In genomic region chr10:128268015-128268722, GRCh38 we compare ENCODE assay signal across 9 cellular contexts.
DNase-seq lines count a peak whose midpoint lies in the region; ATAC-seq, FAIRE-seq and TF ChIP-seq lines count a peak whose summit lies in the region.
"Had no signal": no experiment of that assay in that cellular context is flagged by ENCODE, and none has a peak within 500 bp of the region (broad histone marks: within the 10 kb centered on the region; RNA-seq: fewer than 3 reads in every experiment).

No MANE protein-coding gene starts in this region.

- no peaks in the 10 kb centered on the region for H3K9me3 Mint-ChIP-seq in CD8-positive, alpha-beta memory T cell

- no peak overlapping the region for H2AFZ ChIP-seq in OCI-LY1 (ENCODE audit: low read length)

- no peak overlapping the region for H3K4me2 ChIP-seq in OCI-LY1 (ENCODE audit: low read length)

- peaks cover 0 to 5% (median 0%) of the 10 kb centered on the region in 3 donors for H3K36me3 Mint-ChIP-seq in CD8-positive, alpha-beta memory T cell

- H3K79me2 ChIP-seq in OCI-LY1 (ENCODE audit: insufficient read depth, low read length) = no peaks in the 10 kb centered on the region

- ATAC-seq in foreskin keratinocyte = peak; percentile 71
- ATAC-seq in HG03457 (IDR thresholded peaks at IDR 0.05; ENCODE audit: unreplicated experiment) = no peak
- ATAC-seq in HG03095 (IDR thresholded peaks at IDR 0.05; ENCODE audit: unreplicated experiment) = no peak
- ATAC-seq: body of pancreas had no signal

- peaks cover 0 to 4% (median 0%) of the 10 kb centered on the region in 3 donors for H3K4me1 Mint-ChIP-seq in CD8-positive, alpha-beta memory T cell

- no peak overlapping the region for H3K9ac ChIP-seq in OCI-LY1 (ENCODE audit: low read length)

- POLR2A ChIA-PET in CD8-positive, alpha-beta memory T cell (lab: Charles Lee) = no interaction called here

- H4K20me1 ChIP-seq in OCI-LY1 (ENCODE audit: insufficient read depth, low read length) = no peaks in the 10 kb centered on the region

- FAIRE-seq in small intestine (lab: Jason Lieb, UNC) = no peak

- H3K36me3 ChIP-seq in OCI-LY1 (ENCODE audit: insufficient read depth, low read length) (no peaks in the 10 kb centered on the region), small intestine (ENCODE audit: control insufficient read depth in 2 of 2, insufficient read depth in 2 of 2, low read length in 2 of 2) (no peaks in the 10 kb centered on the region)
- no peaks in the 10 kb centered on the region for H3K36me3 ChIP-seq in CD8-positive, alpha-beta memory T cell (ENCODE audit: insufficient read depth, low read length)

- no peak overlapping the region for H3K27ac Mint-ChIP-seq in CD8-positive, alpha-beta memory T cell

- in situ Hi-C loops in GM13977 (cut with MboI; ENCODE audit: low pct_unique_long_range_greater_than_20kb, low sequenced_read_pairs, unreplicated experiment) = no loop called here

- H3K9me3 ChIP-seq in OCI-LY1 (ENCODE audit: low read length) (no peaks in the 10 kb centered on the region), small intestine (ENCODE audit: control insufficient read depth, low read depth) (no peaks in the 10 kb centered on the region)
- H3K9me3 ChIP-seq in CD8-positive, alpha-beta memory T cell (ENCODE audit: low read length) = no peaks in the 10 kb centered on the region
- H3K9me3 ChIP-seq: body of pancreas had no signal

- H3K4me3 Mint-ChIP-seq in CD8-positive, alpha-beta memory T cell = no peak overlapping the region

- peak; percentile 28 for TF ChIP-seq CTCF in AG10803 (conservative IDR thresholded peaks at IDR 0.05; ENCODE audit: low read length)
- TF ChIP-seq CTCF in GM13977 (IDR thresholded peaks at IDR 0.05; ENCODE audit: extremely low read depth, insufficient read depth, missing control alignments) = peak; percentile 62
- peak; percentile 58; the same call in 1 of the 2 replicates for TF ChIP-seq CTCF in OCI-LY1 (IDR thresholded peaks at IDR 0.05; ENCODE audit: low read length)
- TF ChIP-seq CTCF in foreskin keratinocyte (conservative IDR thresholded peaks at IDR 0.05) = peak; percentile 77

- 38 to 40% (median 39%) methylated on average over 25 of the region's 25 CpGs for WGBS in small intestine, 3 donors

- no peak overlapping the region for H3K27ac ChIP-seq in OCI-LY1 (ENCODE audit: low read depth, low read length, poor library complexity, severe bottlenecking)
- H3K27ac ChIP-seq in foreskin keratinocyte = no peak overlapping the region
- no peak overlapping the region for H3K27ac ChIP-seq in small intestine (ENCODE audit: low read depth in 1 of 2, low read length in 1 of 2)
- no peak overlapping the region for H3K27ac ChIP-seq in CD8-positive, alpha-beta memory T cell (ENCODE audit: low read depth, low read length)
- H3K27ac ChIP-seq: body of pancreas had no signal

- H3K9me2 ChIP-seq in OCI-LY1 (ENCODE audit: low read depth, low read length) = no peaks in the 10 kb centered on the region

- peaks cover 32 to 71% of the 10 kb centered on the region in 2 donors for H3K27me3 Mint-ChIP-seq in CD8-positive, alpha-beta memory T cell

- no peak for DNase-seq in AG10803 (ENCODE audit: low read depth)
- DNase-seq in GM13977 (ENCODE audit: low spot score) = peak; percentile 42
- peak in 1 of 2 donors; percentile 28 for DNase-seq in foreskin keratinocyte
- DNase-seq in small intestine = peak; percentile 2
- no peak for DNase-seq in CD8-positive, alpha-beta memory T cell

- CTCF ChIA-PET in CD8-positive, alpha-beta memory T cell (lab: Charles Lee) = no interaction called here

- no peak overlapping the region for H3K4me3 ChIP-seq in AG10803 (ENCODE audit: low read length)
- H3K4me3 ChIP-seq in OCI-LY1 (ENCODE audit: low read depth, low read length, poor library complexity, severe bottlenecking) = no peak overlapping the region
- no peak overlapping the region for H3K4me3 ChIP-seq in small intestine (ENCODE audit: low read depth in 1 of 2, low read length in 2 of 2)
- no peak overlapping the region for H3K4me3 ChIP-seq in CD8-positive, alpha-beta memory T cell (ENCODE audit: low read length)
- H3K4me3 ChIP-seq: body of pancreas had no signal

- H3F3A ChIP-seq in OCI-LY1 (ENCODE audit: insufficient read depth, low read length) = no peaks in the 10 kb centered on the region

- H3K4me1 ChIP-seq in OCI-LY1 (ENCODE audit: insufficient read depth, low read length, severe bottlenecking) (no peaks in the 10 kb centered on the region), foreskin keratinocyte (no peaks in the 10 kb centered on the region), small intestine (ENCODE audit: control insufficient read depth in 2 of 2, insufficient read depth in 1 of 2, low read depth in 1 of 2, low read length in 1 of 2) (no peaks in the 10 kb centered on the region)
- no peaks in the 10 kb centered on the region for H3K4me1 ChIP-seq in CD8-positive, alpha-beta memory T cell (ENCODE audit: insufficient read depth, low read length)
- H3K4me1 ChIP-seq: body of pancreas had no signal

- H3K27me3 ChIP-seq in OCI-LY1 (ENCODE audit: insufficient read depth, low read length) (0 out of 2 replicates have a peak, but pooled peaks cover 5% of the 10 kb centered on the region), foreskin keratinocyte (peaks cover 22% of the 10 kb centered on the region), small intestine (ENCODE audit: control insufficient read depth in 2 of 2, insufficient read depth in 2 of 2, low read length in 2 of 2) (peaks cover 0 to 12% of the 10 kb centered on the region in 2 donors)
- peaks cover 6% of the 10 kb centered on the region for H3K27me3 ChIP-seq in CD8-positive, alpha-beta memory T cell (ENCODE audit: insufficient read depth, low read length, poor library complexity, severe bottlenecking)

Comparison
In these comparisons a context has a peak if more than half of its experiments do, and no peak if none do; other contexts are left out.
1. DNase-seq: peak in GM13977 (single experiment) and small intestine (single experiment); none in AG10803 (single experiment) and CD8-positive, alpha-beta memory T cell (0 of 5).
2. Peak in every context shown above with its lines, with median percentiles within 50 percentile points of each other: CTCF ChIP-seq.